18 cellular contexts compared by ENCODE assay signal in the genomic region with DNA sequence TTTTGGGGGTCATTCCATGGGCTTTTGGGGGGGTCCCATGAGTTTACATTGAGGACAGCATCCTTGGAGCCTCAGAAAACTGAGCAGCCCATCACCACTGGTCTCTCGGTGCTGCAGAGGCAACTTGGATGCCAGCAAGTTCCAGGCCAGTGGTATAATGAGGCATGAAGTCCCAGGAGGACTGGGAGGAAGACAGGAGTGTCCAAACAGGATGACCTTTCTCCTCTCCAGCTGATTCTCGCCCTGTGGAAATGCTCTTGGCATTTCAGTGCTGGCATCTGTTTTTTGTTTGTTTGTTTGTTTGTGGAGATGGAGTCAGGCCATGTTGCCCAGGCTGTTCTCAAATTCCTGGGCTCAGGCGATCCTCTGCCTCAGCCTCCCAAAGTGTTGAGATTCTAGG.
DNase-seq lines count a peak whose midpoint lies in the region; ATAC-seq and TF ChIP-seq lines count a peak whose summit lies in the region.
"Had no signal": no experiment of that assay in that cellular context is flagged by ENCODE, and none has a peak within 500 bp of the region (broad histone marks: within the 10 kb centered on the region; RNA-seq: fewer than 3 reads in every experiment).

No MANE protein-coding gene starts in this region.

- peaks cover 15% of the 10 kb centered on the region for H3K27me3 Mint-ChIP-seq in GM23338 (ENCODE audit: insufficient read depth, low read depth, poor library complexity)
- no peaks in the 10 kb centered on the region for H3K27me3 Mint-ChIP-seq in natural killer cell treated with Interleukin-12 subunit alpha and Interleukin-12 subunit beta and Interleukin-15 and Interleukin-18, amount 100 ng/mL, for 72 hours

- H3K4me2 ChIP-seq in BLaER1 (peak overlapping the region; percentile 39; the same call in 1 of the 2 replicates), GM23338 (no peak overlapping the region)

- no peak for TF ChIP-seq CTCF in GM23338 (conservative IDR thresholded peaks at IDR 0.05; ENCODE audit: low read depth in 2 of 2)

- no peak for ATAC-seq in GM23338
- no peak for ATAC-seq in natural killer cell treated with Interleukin-12 subunit alpha and Interleukin-12 subunit beta and Interleukin-15 and Interleukin-18, amount 100 ng/mL, for 72 hours
- ATAC-seq: K562 had no signal

- no peak overlapping the region for H3K4me3 Mint-ChIP-seq in GM23338
- H3K4me3 Mint-ChIP-seq in natural killer cell treated with Interleukin-12 subunit alpha and Interleukin-12 subunit beta and Interleukin-15 and Interleukin-18, amount 100 ng/mL, for 72 hours, result no peak overlapping the region

- H3K4me1 ChIP-seq in BLaER1 (peaks cover 72% of the 10 kb centered on the region), GM23338 (ENCODE audit: insufficient read depth) (peaks cover 9% of the 10 kb centered on the region), adipocyte (ENCODE audit: control insufficient read depth, insufficient read depth, low read length) (peaks cover 25% of the 10 kb centered on the region)
- H3K4me1 ChIP-seq: BE2C had no signal

- H3K4me3 ChIP-seq in BLaER1 (no peak overlapping the region), GM23338 (no peak overlapping the region), adipocyte (ENCODE audit: low read length) (no peak overlapping the region)
- H3K4me3 ChIP-seq: K562 had no signal

- H3K9me3 Mint-ChIP-seq in GM23338, result peaks cover 3% of the 10 kb centered on the region; the same call in 1 of the 3 replicates
- H3K9me3 Mint-ChIP-seq in natural killer cell treated with Interleukin-12 subunit alpha and Interleukin-12 subunit beta and Interleukin-15 and Interleukin-18, amount 100 ng/mL, for 72 hours, result no peaks in the 10 kb centered on the region

- H3K4me1 Mint-ChIP-seq in GM23338, result peaks cover 15% of the 10 kb centered on the region
- H3K4me1 Mint-ChIP-seq in natural killer cell treated with Interleukin-12 subunit alpha and Interleukin-12 subunit beta and Interleukin-15 and Interleukin-18, amount 100 ng/mL, for 72 hours (ENCODE audit: low read depth in 2 of 2), result peaks cover 15 to 22% of the 10 kb centered on the region in 2 donors

- DNase-seq in GM23338 (ENCODE audit: low spot score), result no peak
- peak; percentile 28 for DNase-seq in adipocyte (ENCODE audit: low read depth)
- DNase-seq in natural killer cell treated with Interleukin-12 subunit alpha and Interleukin-12 subunit beta and Interleukin-15 and Interleukin-18, amount 100 ng/mL, for 72 hours (ENCODE audit: low spot score), result no peak
- DNase-seq in HuH-7 (ENCODE audit: low spot score), result no peak
- no peak for DNase-seq in DMS 273 treated with DMSO at 0.1 percent for 48 hours (lab: John Stamatoyannopoulos, UW)
- DNase-seq in hippocampal formation (lab: John Stamatoyannopoulos, UW), result no peak
- DNase-seq: ACHN, BE2C, GDM1, GOT3, MV-4-11, NCI-H1417, NCI-H2029, NCI-H510A, SIG-M5 had no signal

- no peaks in the 10 kb centered on the region; the same call in 1 of the 2 replicates for H4K20me1 ChIP-seq in BLaER1
- H4K20me1 ChIP-seq in GM23338 (replicated peaks; ENCODE audit: insufficient read depth), result no peaks in the 10 kb centered on the region

- H3K79me2 ChIP-seq in GM23338 (replicated peaks; ENCODE audit: insufficient read depth), result no peaks in the 10 kb centered on the region

- peak overlapping the region; percentile 76; the same call in 1 of the 2 replicates for H3K27ac ChIP-seq in BLaER1
- H3K27ac ChIP-seq in GM23338 (ENCODE audit: low read depth), result no peak overlapping the region
- H3K27ac ChIP-seq: HL-60 had no signal

- H3K36me3 Mint-ChIP-seq in GM23338 (ENCODE audit: low read depth), result no peaks in the 10 kb centered on the region; the same call in 1 of the 3 replicates
- H3K36me3 Mint-ChIP-seq in natural killer cell treated with Interleukin-12 subunit alpha and Interleukin-12 subunit beta and Interleukin-15 and Interleukin-18, amount 100 ng/mL, for 72 hours, result no peaks in the 10 kb centered on the region

- H3K27ac Mint-ChIP-seq in GM23338, result 0 out of 2 replicates have a peak overlapping the region, but pooled peaks have one; percentile 46
- peak overlapping the region; percentile 70 to 80 for H3K27ac Mint-ChIP-seq in natural killer cell treated with Interleukin-12 subunit alpha and Interleukin-12 subunit beta and Interleukin-15 and Interleukin-18, amount 100 ng/mL, for 72 hours

- H2AFZ ChIP-seq in GM23338, result no peak overlapping the region

- H3K36me3 ChIP-seq in BLaER1, result peaks cover 6% of the 10 kb centered on the region; the same call in 1 of the 2 replicates
- no peaks in the 10 kb centered on the region for H3K36me3 ChIP-seq in GM23338 (ENCODE audit: insufficient read depth)
- no peaks in the 10 kb centered on the region for H3K36me3 ChIP-seq in adipocyte (ENCODE audit: control insufficient read depth, insufficient read depth, low read length, severe bottlenecking)
- H3K36me3 ChIP-seq: BE2C had no signal

- H3K9ac ChIP-seq in BLaER1 (no peak overlapping the region), adipocyte (ENCODE audit: low read length) (no peak overlapping the region)

- H3K9me3 ChIP-seq in BLaER1, result peaks cover 34% of the 10 kb centered on the region
- no peaks in the 10 kb centered on the region for H3K9me3 ChIP-seq in adipocyte (ENCODE audit: control insufficient read depth, low read length)
- H3K9me3 ChIP-seq: BE2C had no signal

- no peaks in the 10 kb centered on the region for H3K27me3 ChIP-seq in BLaER1
- no peaks in the 10 kb centered on the region for H3K27me3 ChIP-seq in GM23338 (ENCODE audit: insufficient read depth)
- H3K27me3 ChIP-seq in adipocyte (replicated peaks; ENCODE audit: control insufficient read depth, insufficient read depth, low read length), result no peaks in the 10 kb centered on the region
- H3K27me3 ChIP-seq: BE2C had no signal

- H3K9me2 ChIP-seq in GM23338 (ENCODE audit: insufficient read depth), result peaks cover 2% of the 10 kb centered on the region; the same call in 1 of the 2 replicates

- no peaks in the 10 kb centered on the region for H3F3A ChIP-seq in GM23338 (replicated peaks; ENCODE audit: low read depth)

TF ChIP-seq in GM23338, 12 proteins besides CTCF, POLR2A, EP300 and RAD21 (continues in another document):
- TF ChIP-seq, protein P1, sequence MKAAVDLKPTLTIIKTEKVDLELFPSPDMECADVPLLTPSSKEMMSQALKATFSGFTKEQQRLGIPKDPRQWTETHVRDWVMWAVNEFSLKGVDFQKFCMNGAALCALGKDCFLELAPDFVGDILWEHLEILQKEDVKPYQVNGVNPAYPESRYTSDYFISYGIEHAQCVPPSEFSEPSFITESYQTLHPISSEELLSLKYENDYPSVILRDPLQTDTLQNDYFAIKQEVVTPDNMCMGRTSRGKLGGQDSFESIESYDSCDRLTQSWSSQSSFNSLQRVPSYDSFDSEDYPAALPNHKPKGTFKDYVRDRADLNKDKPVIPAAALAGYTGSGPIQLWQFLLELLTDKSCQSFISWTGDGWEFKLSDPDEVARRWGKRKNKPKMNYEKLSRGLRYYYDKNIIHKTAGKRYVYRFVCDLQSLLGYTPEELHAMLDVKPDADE (IDR thresholded peaks at IDR 0.05), result no peak
- TF ChIP-seq, protein P2, sequence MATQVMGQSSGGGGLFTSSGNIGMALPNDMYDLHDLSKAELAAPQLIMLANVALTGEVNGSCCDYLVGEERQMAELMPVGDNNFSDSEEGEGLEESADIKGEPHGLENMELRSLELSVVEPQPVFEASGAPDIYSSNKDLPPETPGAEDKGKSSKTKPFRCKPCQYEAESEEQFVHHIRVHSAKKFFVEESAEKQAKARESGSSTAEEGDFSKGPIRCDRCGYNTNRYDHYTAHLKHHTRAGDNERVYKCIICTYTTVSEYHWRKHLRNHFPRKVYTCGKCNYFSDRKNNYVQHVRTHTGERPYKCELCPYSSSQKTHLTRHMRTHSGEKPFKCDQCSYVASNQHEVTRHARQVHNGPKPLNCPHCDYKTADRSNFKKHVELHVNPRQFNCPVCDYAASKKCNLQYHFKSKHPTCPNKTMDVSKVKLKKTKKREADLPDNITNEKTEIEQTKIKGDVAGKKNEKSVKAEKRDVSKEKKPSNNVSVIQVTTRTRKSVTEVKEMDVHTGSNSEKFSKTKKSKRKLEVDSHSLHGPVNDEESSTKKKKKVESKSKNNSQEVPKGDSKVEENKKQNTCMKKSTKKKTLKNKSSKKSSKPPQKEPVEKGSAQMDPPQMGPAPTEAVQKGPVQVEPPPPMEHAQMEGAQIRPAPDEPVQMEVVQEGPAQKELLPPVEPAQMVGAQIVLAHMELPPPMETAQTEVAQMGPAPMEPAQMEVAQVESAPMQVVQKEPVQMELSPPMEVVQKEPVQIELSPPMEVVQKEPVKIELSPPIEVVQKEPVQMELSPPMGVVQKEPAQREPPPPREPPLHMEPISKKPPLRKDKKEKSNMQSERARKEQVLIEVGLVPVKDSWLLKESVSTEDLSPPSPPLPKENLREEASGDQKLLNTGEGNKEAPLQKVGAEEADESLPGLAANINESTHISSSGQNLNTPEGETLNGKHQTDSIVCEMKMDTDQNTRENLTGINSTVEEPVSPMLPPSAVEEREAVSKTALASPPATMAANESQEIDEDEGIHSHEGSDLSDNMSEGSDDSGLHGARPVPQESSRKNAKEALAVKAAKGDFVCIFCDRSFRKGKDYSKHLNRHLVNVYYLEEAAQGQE (IDR thresholded peaks at IDR 0.05; ENCODE audit: unreplicated experiment), result no peak
- no peak for TF ChIP-seq POLR2AphosphoS5 (IDR thresholded peaks at IDR 0.05; ENCODE audit: low read depth)
- no peak for TF ChIP-seq ZNF114 (CRISPR knock-in tag; IDR thresholded peaks at IDR 0.05)
- no peak for TF ChIP-seq EZH2phosphoT487 (IDR thresholded peaks at IDR 0.05; ENCODE audit: unreplicated experiment)
- TF ChIP-seq CREB1 (CRISPR knock-in tag; IDR thresholded peaks at IDR 0.05; ENCODE audit: low read depth), result no peak
- no peak for TF ChIP-seq ZNF331 (CRISPR knock-in tag; IDR thresholded peaks at IDR 0.05; ENCODE audit: low read depth)
- TF ChIP-seq JUNB (IDR thresholded peaks at IDR 0.05; ENCODE audit: unreplicated experiment), result no peak
- no peak for TF ChIP-seq NANOG (IDR thresholded peaks at IDR 0.05; ENCODE audit: borderline replicate concordance)
- no peak for TF ChIP-seq EZH2 (IDR thresholded peaks at IDR 0.05; ENCODE audit: low read depth, unreplicated experiment)
- no peak for TF ChIP-seq STAT1 (IDR thresholded peaks at IDR 0.05; ENCODE audit: unreplicated experiment)
